Comparison of ENCODE assay signal across 8 cellular contexts in genomic region chrX:41923257-41923924, GRCh38. TPM values are rescaled to one million over a fixed set of nuclear protein-coding genes. Genes with fewer than 3 reads are reported as not detected.
DNase-seq lines count a peak whose midpoint lies in the region; ATAC-seq and TF ChIP-seq lines count a peak whose summit lies in the region.

TSS of gene CASK (minus strand) at chrX:41923554. CDS start at chrX:41922988, 566 bp downstream.

- CTCF ChIA-PET in OCI-LY7 (lab: Charles Lee; ENCODE audit: unreplicated experiment) = no interaction called here

- H3K4me1 Mint-ChIP-seq in IgD-negative memory B cell = peaks cover 0 to 13% (median 4%) of the 10 kb centered on the region in 3 donors

- H3K27ac ChIP-seq in OCI-LY7 (ENCODE audit: low read depth, low read length, poor library complexity, severe bottlenecking) = peak within 1 kb of the TSS; percentile 57

- peaks cover 3% of the 10 kb centered on the region for H3K27me3 Mint-ChIP-seq in IgD-negative memory B cell

- no TSS peak for BruUV-seq in OCI-LY7 (replicated peaks; lab: Mats Ljungman, UMichigan)

- peaks cover 1% of the 10 kb centered on the region for H3K36me3 Mint-ChIP-seq in IgD-negative memory B cell

- no peaks in the 10 kb centered on the region for H3K9me3 Mint-ChIP-seq in IgD-negative memory B cell

- POLR2A ChIA-PET in OCI-LY7 (lab: Charles Lee) = no interaction called here

- H3K9me3 ChIP-seq in OCI-LY7 (ENCODE audit: low read length) (no peaks in the 10 kb centered on the region), mononuclear cell (ENCODE audit: low read depth, low read length) (no peaks in the 10 kb centered on the region)

- peak within 1 kb of the TSS; percentile 84 for H3K4me3 ChIP-seq in OCI-LY7 (ENCODE audit: low read depth, low read length, poor library complexity, severe bottlenecking)
- peak within 1 kb of the TSS; percentile 53 for H3K4me3 ChIP-seq in mononuclear cell (ENCODE audit: low read length)

- no peaks in the 10 kb centered on the region for H4K20me1 ChIP-seq in OCI-LY7 (ENCODE audit: insufficient read depth, low read length)

- peak within 1 kb of the TSS; percentile 90; the same call in 1 of the 2 replicates for H2AFZ ChIP-seq in OCI-LY7 (ENCODE audit: low read length)

- no peaks in the 10 kb centered on the region for H3K27me3 ChIP-seq in mononuclear cell (ENCODE audit: insufficient read depth, low read length)

- peak within 1 kb of the TSS; percentile 84 to 97 (median 93) for H3K4me3 Mint-ChIP-seq in IgD-negative memory B cell

- peak within 1 kb of the TSS; percentile 84 for H3K4me2 ChIP-seq in OCI-LY7 (ENCODE audit: low read length)

- H3K4me1 ChIP-seq in OCI-LY7 (ENCODE audit: insufficient read depth, low read length, poor library complexity, severe bottlenecking) (peaks cover 19% of the 10 kb centered on the region), mononuclear cell (ENCODE audit: insufficient read depth, low read length) (peaks cover 14% of the 10 kb centered on the region)

- no peaks in the 10 kb centered on the region for H3K9me2 ChIP-seq in OCI-LY7 (ENCODE audit: insufficient read depth, low read length)

- peak; percentile 97 for DNase-seq in DMS 273 (lab: John Stamatoyannopoulos, UW; ENCODE audit: unreplicated experiment)
- peak; percentile 90 for DNase-seq in OCI-LY7 (ENCODE audit: low spot score)
- peak; percentile 82 for DNase-seq in activated T-cell treated with anti-CD3 and anti-CD28 coated beads for 1 hour (ENCODE audit: low read depth)
- peak; percentile 54 for DNase-seq in epidermal melanocyte (ENCODE audit: insufficient read length, low spot score)
- peak; percentile 68 to 81 for DNase-seq in stimulated activated CD8-positive, alpha-beta memory T cell treated with anti-CD3 and anti-CD28 coated beads, Interleukin-2, amount 100 ng/mL, for 1 hour (ENCODE audit: low read depth in 2 of 2)

- intact Hi-C loops in OCI-LY7 (cut with micrococcal nuclease; ENCODE audit: unreplicated experiment) = loop anchor here (5.0 kb wide), 2 partner anchors 126 to 1019 kb away; no protein-coding TSS in a partner anchor

- H3K79me2 ChIP-seq in OCI-LY7 (ENCODE audit: insufficient read depth, low read depth, low read length) = peaks cover 44% of the 10 kb centered on the region

- peak within 1 kb of the TSS; percentile 66 to 96 (median 82) for H3K27ac Mint-ChIP-seq in IgD-negative memory B cell

- ATAC-seq in GM21576 (IDR thresholded peaks at IDR 0.05; ENCODE audit: unreplicated experiment) = peak; percentile 78

- H3K36me3 ChIP-seq in OCI-LY7 (ENCODE audit: insufficient read depth, low read length) = no peaks in the 10 kb centered on the region

- no peak for TF ChIP-seq CTCF in OCI-LY7 (conservative IDR thresholded peaks at IDR 0.05; ENCODE audit: low read length)

RNA-seq across cellular contexts. Expression of gene CASK, which starts in this region (rescaled TPM):
- 4.3 TPM for polyA plus RNA-seq in IgD-negative memory B cell
- 18.6 and 27.9 TPM in 2 replicates for total RNA-seq in OCI-LY7 (2014; rRNA removed; shearing (Covaris generic))
- 29.4 and 30.2 TPM in 2 replicates for total RNA-seq in OCI-LY7 (2022)
- 26.6 TPM for total RNA-seq in mononuclear cell

Comparison
In these comparisons a context has a peak if more than half of its experiments do, and no peak if none do; other contexts are left out.
1. Peak in every context shown above with its lines: DNase-seq, ATAC-seq, H3K4me3 ChIP-seq and H3K27ac ChIP-seq.